Comparison of ENCODE assay signal across 23 cellular contexts in genomic region chr7:48004023-48004422, GRCh38. TPM values are rescaled to one million over a fixed set of nuclear protein-coding genes. Genes with fewer than 3 reads are reported as not detected.
DNase-seq lines count a peak whose midpoint lies in the region; TF ChIP-seq lines count a peak whose summit lies in the region.
"Had no signal": no experiment of that assay in that cellular context is flagged by ENCODE, and none has a peak within 500 bp of the region (broad histone marks: within the 10 kb centered on the region; RNA-seq: fewer than 3 reads in every experiment).

No MANE protein-coding gene starts in this region.

- no peak overlapping the region for H3K4me2 ChIP-seq in mammary epithelial cell (ENCODE audit: insufficient read depth, low read depth, low read length)
- peak overlapping the region; percentile 76 for H3K4me2 ChIP-seq in OCI-LY7 (ENCODE audit: low read length)
- H3K4me2 ChIP-seq in trophoblast cell (ENCODE audit: low read length), result no peak overlapping the region
- H3K4me2 ChIP-seq: A549 had no signal

- H3K23ac ChIP-seq in trophoblast cell (ENCODE audit: low read length), result no peak overlapping the region

- TF ChIP-seq CTCF in mammary epithelial cell (conservative IDR thresholded peaks at IDR 0.05 in 1 of 2, IDR thresholded peaks at IDR 0.05 in 1 of 2; ENCODE audit: extremely low read depth in 1 of 2, insufficient read depth in 1 of 2, low read depth in 1 of 2, low read length in 2 of 2), result no peak
- TF ChIP-seq CTCF in MCF 10A (IDR thresholded peaks at IDR 0.05; ENCODE audit: unreplicated experiment), result no peak
- no peak for TF ChIP-seq CTCF in OCI-LY7 (conservative IDR thresholded peaks at IDR 0.05; ENCODE audit: low read length)

- BruUV-seq in mammary epithelial cell (replicated peaks; lab: Mats Ljungman, UMichigan), result no TSS peak
- BruUV-seq in MCF 10A (replicated peaks; lab: Mats Ljungman, UMichigan), result no TSS peak
- BruUV-seq in OCI-LY7 (replicated peaks; lab: Mats Ljungman, UMichigan), result no TSS peak

- POLR2A ChIA-PET in MCF 10A (lab: Yijun Ruan, JAX), result no interaction called here
- POLR2A ChIA-PET in OCI-LY7 (lab: Charles Lee), result interaction anchor here (0.8 to 2.3 kb wide), 9 partner anchors 10 to 92 kb away, joined by 3 to 8 read pairs (median 4); no protein-coding TSS in a partner anchor
- POLR2A ChIA-PET in activated CD4-positive, alpha-beta T cell treated with anti-CD3 and anti-CD28 coated beads, Interleukin-2, amount 10 ng/mL, durations not matched to agents 7 days and 5 days (lab: Charles Lee), result no interaction called here

- H4K20me1 ChIP-seq in mammary epithelial cell (ENCODE audit: insufficient read depth, low read length) (no peaks in the 10 kb centered on the region), OCI-LY7 (ENCODE audit: insufficient read depth, low read length) (no peaks in the 10 kb centered on the region)

- no peak overlapping the region for H2BK5ac ChIP-seq in trophoblast cell (ENCODE audit: low read depth, low read length, poor library complexity)

- H3K27me3 ChIP-seq in mammary epithelial cell (ENCODE audit: insufficient read depth, low read length) (no peaks in the 10 kb centered on the region), trophoblast cell (ENCODE audit: insufficient read depth, low read length) (no peaks in the 10 kb centered on the region)
- H3K27me3 ChIP-seq: Peyer's patch had no signal

- in situ Hi-C loops in mammary epithelial cell (cut with MboI; ENCODE audit: low sequenced_read_pairs in 2 of 2), result no loop called here

- H2AK5ac ChIP-seq in trophoblast cell (ENCODE audit: low read length), result no peak overlapping the region

- no peak overlapping the region for H3K27ac Mint-ChIP-seq in MCF 10A (ENCODE audit: low read depth, unreplicated experiment)
- no peak overlapping the region for H3K27ac Mint-ChIP-seq in activated CD4-positive, alpha-beta T cell treated with anti-CD3 and anti-CD28 coated beads, Interleukin-2, amount 10 ng/mL, durations not matched to agents 7 days and 5 days
- H3K27ac Mint-ChIP-seq: activated T-helper 2 cell treated with anti-CD3 and anti-CD28 coated beads, Interferon-gamma antibody, Interleukin-2, Interleukin-4, amounts not matched to agents 10 μg/mL and 5 μg/mL and 100 μg/mL, durations not matched to agents 14 hours and 24 hours and 36 hours; stimulated activated effector memory CD8-positive, alpha-beta T cell treated with anti-CD3 and anti-CD28 coated beads, Interleukin-12 subunit alpha, Interleukin-12 subunit beta, amount 100 ng/mL, for 72 hours had no signal

- H3K79me1 ChIP-seq in trophoblast cell (ENCODE audit: low read length), result no peaks in the 10 kb centered on the region

- no peak overlapping the region for H3K18ac ChIP-seq in trophoblast cell (ENCODE audit: low read length)

- peaks cover 10% of the 10 kb centered on the region for H3K4me1 Mint-ChIP-seq in MCF 10A (ENCODE audit: insufficient read depth, unreplicated experiment)
- H3K4me1 Mint-ChIP-seq in activated CD4-positive, alpha-beta T cell treated with anti-CD3 and anti-CD28 coated beads, Interleukin-2, amount 10 ng/mL, durations not matched to agents 7 days and 5 days, result no peaks in the 10 kb centered on the region
- H3K4me1 Mint-ChIP-seq: stimulated activated effector memory CD8-positive, alpha-beta T cell treated with anti-CD3 and anti-CD28 coated beads, Interleukin-12 subunit alpha, Interleukin-12 subunit beta, amount 100 ng/mL, for 72 hours had no signal

- no peaks in the 10 kb centered on the region for H3K79me2 ChIP-seq in mammary epithelial cell (ENCODE audit: insufficient read depth, low read length)
- H3K79me2 ChIP-seq in OCI-LY7 (ENCODE audit: insufficient read depth, low read depth, low read length), result no peaks in the 10 kb centered on the region
- H3K79me2 ChIP-seq in trophoblast cell (ENCODE audit: control insufficient read depth, insufficient read depth, low read length, poor library complexity), result no peaks in the 10 kb centered on the region

- CTCF ChIA-PET in mammary epithelial cell (lab: Charles Lee; ENCODE audit: low non-redundant PET), result no interaction called here
- CTCF ChIA-PET in MCF 10A (lab: Yijun Ruan, JAX), result interaction anchor here (0.7 to 2.2 kb wide), 3 partner anchors 11 to 117 kb away, joined by 3 to 6 read pairs (median 4); no protein-coding TSS in a partner anchor
- CTCF ChIA-PET in OCI-LY7 (lab: Charles Lee; ENCODE audit: unreplicated experiment), result interaction anchor here (0.7 kb wide), 1 partner anchor 12 kb away, joined by 3 read pairs; no protein-coding TSS in a partner anchor
- CTCF ChIA-PET in activated CD4-positive, alpha-beta T cell treated with anti-CD3 and anti-CD28 coated beads, Interleukin-2, amount 10 ng/mL, durations not matched to agents 7 days and 5 days (lab: Charles Lee), result interaction anchor here (0.8 to 1.4 kb wide), 2 partner anchors 35 to 84 kb away, joined by 3 read pairs; no protein-coding TSS in a partner anchor

- no peak overlapping the region for H4K12ac ChIP-seq in trophoblast cell (ENCODE audit: low read depth, low read length)

- intact Hi-C loops in mammary epithelial cell (cut with micrococcal nuclease) (no loop called here), MCF 10A (cut with micrococcal nuclease) (no loop called here), OCI-LY7 (cut with micrococcal nuclease; ENCODE audit: unreplicated experiment) (loop anchor here (1.0 kb wide), 1 partner anchor 12 kb away; no protein-coding TSS in a partner anchor)

- no peak overlapping the region for H3K9ac ChIP-seq in mammary epithelial cell (ENCODE audit: insufficient read depth, low read length)
- no peak overlapping the region for H3K9ac ChIP-seq in trophoblast cell (ENCODE audit: low read length)

- 87% methylated on average over 3 of the region's 3 CpGs for WGBS in mammary epithelial cell (ENCODE audit: low coverage, missing lambda C conversion rate)
- no CpG with 5 or more reads among the region's 3 CpGs for WGBS in trophoblast cell (ENCODE audit: extremely low coverage, insufficient coverage, insufficient read length)

- H4K91ac ChIP-seq in trophoblast cell (ENCODE audit: low read depth, low read length), result no peak overlapping the region

- no peak overlapping the region for H4K8ac ChIP-seq in trophoblast cell (ENCODE audit: low read depth, low read length)

- DNase-seq in mammary epithelial cell (no peak), MCF 10A (ENCODE audit: unreplicated experiment) (no peak), NCI-H1694 (lab: John Stamatoyannopoulos, UW) (peak; percentile 53), OCI-LY7 (ENCODE audit: low spot score) (peak; percentile 69), trophoblast cell (no peak), epidermal melanocyte (ENCODE audit: insufficient read length, low spot score) (no peak), T-helper 1 cell (no peak)
- no peak for DNase-seq in activated CD4-positive, alpha-beta T cell treated with anti-CD3 and anti-CD28 coated beads, Interleukin-2, amount 10 ng/mL, durations not matched to agents 7 days and 5 days
- DNase-seq: DND-41, mucosa of descending colon, NCI-H510A treated with DMSO at 0.1 percent for 48 hours, nucleus accumbens, Peyer's patch, retina had no signal

- H3K9me3 Mint-ChIP-seq in MCF 10A (ENCODE audit: unreplicated experiment), result no peaks in the 10 kb centered on the region
- H3K9me3 Mint-ChIP-seq in activated CD4-positive, alpha-beta T cell treated with anti-CD3 and anti-CD28 coated beads, Interleukin-2, amount 10 ng/mL, durations not matched to agents 7 days and 5 days, result peaks cover 3% of the 10 kb centered on the region
- H3K9me3 Mint-ChIP-seq: stimulated activated effector memory CD8-positive, alpha-beta T cell treated with anti-CD3 and anti-CD28 coated beads, Interleukin-12 subunit alpha, Interleukin-12 subunit beta, amount 100 ng/mL, for 72 hours had no signal

- H3K14ac ChIP-seq in trophoblast cell (ENCODE audit: low read length), result no peak overlapping the region

- H3K27me3 Mint-ChIP-seq in MCF 10A (ENCODE audit: insufficient read depth, unreplicated experiment), result no peaks in the 10 kb centered on the region
- peaks cover 8% of the 10 kb centered on the region for H3K27me3 Mint-ChIP-seq in activated CD4-positive, alpha-beta T cell treated with anti-CD3 and anti-CD28 coated beads, Interleukin-2, amount 10 ng/mL, durations not matched to agents 7 days and 5 days

- H3K4me3 Mint-ChIP-seq in MCF 10A (ENCODE audit: unreplicated experiment), result no peak overlapping the region
- no peak overlapping the region for H3K4me3 Mint-ChIP-seq in activated CD4-positive, alpha-beta T cell treated with anti-CD3 and anti-CD28 coated beads, Interleukin-2, amount 10 ng/mL, durations not matched to agents 7 days and 5 days
- H3K4me3 Mint-ChIP-seq: stimulated activated effector memory CD8-positive, alpha-beta T cell treated with anti-CD3 and anti-CD28 coated beads, Interleukin-12 subunit alpha, Interleukin-12 subunit beta, amount 100 ng/mL, for 72 hours had no signal

- H3K27ac ChIP-seq in mammary epithelial cell (ENCODE audit: insufficient read depth, low read depth, low read length) (no peak overlapping the region), OCI-LY7 (ENCODE audit: low read depth, low read length, poor library complexity, severe bottlenecking) (peak overlapping the region; percentile 81), trophoblast cell (ENCODE audit: low read depth, low read length) (no peak overlapping the region)
- H3K27ac ChIP-seq: A549, Peyer's patch, SK-N-MC, thoracic aorta had no signal

- no peak overlapping the region for H2BK120ac ChIP-seq in trophoblast cell (ENCODE audit: insufficient read depth, low read length, poor library complexity)

- H3K36me3 Mint-ChIP-seq in MCF 10A (ENCODE audit: insufficient read depth, unreplicated experiment), result no peaks in the 10 kb centered on the region
- no peaks in the 10 kb centered on the region for H3K36me3 Mint-ChIP-seq in activated CD4-positive, alpha-beta T cell treated with anti-CD3 and anti-CD28 coated beads, Interleukin-2, amount 10 ng/mL, durations not matched to agents 7 days and 5 days (ENCODE audit: low read depth)
- H3K36me3 Mint-ChIP-seq: stimulated activated effector memory CD8-positive, alpha-beta T cell treated with anti-CD3 and anti-CD28 coated beads, Interleukin-12 subunit alpha, Interleukin-12 subunit beta, amount 100 ng/mL, for 72 hours had no signal

- H2AFZ ChIP-seq in mammary epithelial cell (ENCODE audit: low read depth, low read length) (peak overlapping the region; percentile 34), OCI-LY7 (ENCODE audit: low read length) (peak overlapping the region; percentile 98), trophoblast cell (ENCODE audit: insufficient read depth, low read length, poor library complexity) (no peak overlapping the region)

- H3K9me2 ChIP-seq in OCI-LY7 (ENCODE audit: insufficient read depth, low read length), result no peaks in the 10 kb centered on the region

- H3K36me3 ChIP-seq in mammary epithelial cell (ENCODE audit: insufficient read depth, low read length) (no peaks in the 10 kb centered on the region), OCI-LY7 (ENCODE audit: insufficient read depth, low read length) (no peaks in the 10 kb centered on the region), trophoblast cell (ENCODE audit: control insufficient read depth in 1 of 2, insufficient read depth in 2 of 2, low read length in 2 of 2) (no peaks in the 10 kb centered on the region)
- H3K36me3 ChIP-seq: Peyer's patch, thoracic aorta had no signal

- H3K9me3 ChIP-seq in mammary epithelial cell (replicated peaks; ENCODE audit: insufficient read depth, low read length) (no peaks in the 10 kb centered on the region), OCI-LY7 (ENCODE audit: low read length) (peaks cover 8% of the 10 kb centered on the region; the same call in 1 of the 2 replicates), trophoblast cell (ENCODE audit: insufficient read depth, low read depth, low read length) (no peaks in the 10 kb centered on the region)
- H3K9me3 ChIP-seq: mucosa of descending colon, Peyer's patch, thoracic aorta had no signal

- dilution Hi-C loops in mammary epithelial cell (cut with HindIII; ENCODE audit: low sequenced_read_pairs), result no loop called here

- H3K4me3 ChIP-seq in mammary epithelial cell (replicated peaks in 1 of 3; ENCODE audit: insufficient read depth in 1 of 3, low read depth in 2 of 3, low read length in 3 of 3) (no peak overlapping the region), OCI-LY7 (ENCODE audit: low read depth, low read length, poor library complexity, severe bottlenecking) (peak overlapping the region; percentile 52), trophoblast cell (ENCODE audit: low read depth, low read length) (no peak overlapping the region)
- H3K4me3 ChIP-seq: A549, mucosa of descending colon, Peyer's patch, SK-N-MC, thoracic aorta had no signal

- H3K4ac ChIP-seq in trophoblast cell (ENCODE audit: low read depth, low read length), result no peak overlapping the region

- H3K4me1 ChIP-seq in mammary epithelial cell (ENCODE audit: insufficient read depth, low read length), result peaks cover 4% of the 10 kb centered on the region
- peaks cover 33% of the 10 kb centered on the region for H3K4me1 ChIP-seq in OCI-LY7 (ENCODE audit: insufficient read depth, low read length, poor library complexity, severe bottlenecking)
- H3K4me1 ChIP-seq in trophoblast cell (ENCODE audit: control insufficient read depth in 1 of 2, insufficient read depth in 2 of 2, low read length in 2 of 2), result no peaks in the 10 kb centered on the region
- H3K4me1 ChIP-seq: Peyer's patch had no signal

- H2BK12ac ChIP-seq in trophoblast cell (ENCODE audit: low read length), result no peak overlapping the region

RNA-seq across cellular contexts. Expression of gene HUS1, which starts 24.6 kb away (rescaled TPM):
- total RNA-seq in mammary epithelial cell (10 to 100 TPM; 31.3 to 36.8 TPM), MCF 10A (2022) (39.9 and 42.8 TPM in 2 replicates), OCI-LY7 (2022) (44.5 and 44.8 TPM in 2 replicates)
- 23.2 TPM for polyA plus RNA-seq in mammary epithelial cell
- polyA minus RNA-seq in mammary epithelial cell, result 12.4 TPM
- 24.7 and 28.2 TPM in 2 replicates for total RNA-seq in OCI-LY7 (2014; rRNA removed; shearing (Covaris generic))
- polyA plus RNA-seq in trophoblast cell (2013), result 19.5 and 19.6 TPM in 2 replicates
- 10 to 100 TPM; 38.5 to 39.4 TPM for total RNA-seq in activated CD4-positive, alpha-beta T cell treated with anti-CD3 and anti-CD28 coated beads, Interleukin-2, amount 10 ng/mL, durations not matched to agents 7 days and 5 days

RNA-seq across cellular contexts. Expression of gene SUN3, which starts 24.9 kb away (rescaled TPM):
- under 1 TPM in 1 of 2 donors, not detected in 1; 0.45 TPM for total RNA-seq in mammary epithelial cell
- 0.16 TPM for polyA plus RNA-seq in mammary epithelial cell
- polyA minus RNA-seq in mammary epithelial cell, result not detected
- total RNA-seq in MCF 10A (2022), result 0.22 TPM in 1 of 2 replicates, not detected in the other
- total RNA-seq in OCI-LY7 (2014; rRNA removed; shearing (Covaris generic)), result not detected in 2 replicates
- 2.7 and 2.9 TPM in 2 replicates for total RNA-seq in OCI-LY7 (2022)
- polyA plus RNA-seq in trophoblast cell (2013), result 4.0 and 4.8 TPM in 2 replicates
- under 1 TPM in 1 of 2 experiments, not detected in 1; 0.64 TPM for total RNA-seq in activated CD4-positive, alpha-beta T cell treated with anti-CD3 and anti-CD28 coated beads, Interleukin-2, amount 10 ng/mL, durations not matched to agents 7 days and 5 days
- total RNA-seq: activated T-helper 2 cell treated with anti-CD3 and anti-CD28 coated beads, Interferon-gamma antibody, Interleukin-2, Interleukin-4, amounts not matched to agents 10 μg/mL and 5 μg/mL and 100 μg/mL, durations not matched to agents 14 hours and 24 hours and 36 hours; dermis microvascular lymphatic vessel endothelial cell; epithelial cell of proximal tubule; HT1080; left lobe of liver; Peyer's patch; thoracic aorta had no signal
- polyA plus RNA-seq: A549 had no signal

RNA-seq across cellular contexts. Expression of gene C7orf57, which starts 31.3 kb away (rescaled TPM):
- 1 to 10 TPM in 1 of 2 donors, under 1 TPM in 1; 0.67 to 2.0 TPM for total RNA-seq in mammary epithelial cell
- polyA plus RNA-seq in mammary epithelial cell, result 1.1 TPM
- polyA minus RNA-seq in mammary epithelial cell, result not detected
- 0.37 and 0.52 TPM in 2 replicates for total RNA-seq in MCF 10A (2022)
- 0.25 and 0.59 TPM in 2 replicates for total RNA-seq in OCI-LY7 (2014; rRNA removed; shearing (Covaris generic))
- 0.18 and 0.29 TPM in 2 replicates for total RNA-seq in OCI-LY7 (2022)
- polyA plus RNA-seq in trophoblast cell (2013), result 0.22 and 0.25 TPM in 2 replicates
- under 1 TPM; 0.10 to 0.21 TPM for total RNA-seq in activated CD4-positive, alpha-beta T cell treated with anti-CD3 and anti-CD28 coated beads, Interleukin-2, amount 10 ng/mL, durations not matched to agents 7 days and 5 days
- total RNA-seq: epithelial cell of proximal tubule, HT1080, left lobe of liver, mucosa of descending colon, Peyer's patch, thoracic aorta had no signal

RNA-seq across cellular contexts. Expression of gene PKD1L1, which starts 55.8 kb away (rescaled TPM):
- total RNA-seq in mammary epithelial cell (under 1 TPM in 1 of 2 donors, not detected in 1; 0.17 TPM), MCF 10A (2022) (0.25 TPM in 1 of 2 replicates, not detected in the other), OCI-LY7 (2022) (0.63 TPM in 2 replicates)
- 0.09 TPM for polyA plus RNA-seq in mammary epithelial cell
- not detected for polyA minus RNA-seq in mammary epithelial cell
- 0.19 and 0.26 TPM in 2 replicates for total RNA-seq in OCI-LY7 (2014; rRNA removed; shearing (Covaris generic))
- polyA plus RNA-seq in trophoblast cell (2013), result 0.07 and 0.15 TPM in 2 replicates
- under 1 TPM; 0.08 to 0.12 TPM for total RNA-seq in activated CD4-positive, alpha-beta T cell treated with anti-CD3 and anti-CD28 coated beads, Interleukin-2, amount 10 ng/mL, durations not matched to agents 7 days and 5 days
- total RNA-seq: epithelial cell of proximal tubule had no signal

Comparison
In these comparisons a context has a peak if more than half of its experiments do, and no peak if none do; other contexts are left out.
1. DNase-seq: peak in NCI-H1694 (single experiment) and OCI-LY7 (single experiment); none in mammary epithelial cell (single experiment), MCF 10A (single experiment), trophoblast cell (0 of 2), activated CD4-positive, alpha-beta T cell treated with anti-CD3 and anti-CD28 coated beads, Interleukin-2, amount 10 ng/mL, durations not matched to agents 7 days and 5 days (single experiment), epidermal melanocyte (single experiment) and T-helper 1 cell (0 of 5).